In genomic region chr1:20507564-20508410, GRCh38 we compare ENCODE assay signal across 1 cellular context.
TF ChIP-seq lines count a peak whose summit lies in the region.

A gene with protein sequence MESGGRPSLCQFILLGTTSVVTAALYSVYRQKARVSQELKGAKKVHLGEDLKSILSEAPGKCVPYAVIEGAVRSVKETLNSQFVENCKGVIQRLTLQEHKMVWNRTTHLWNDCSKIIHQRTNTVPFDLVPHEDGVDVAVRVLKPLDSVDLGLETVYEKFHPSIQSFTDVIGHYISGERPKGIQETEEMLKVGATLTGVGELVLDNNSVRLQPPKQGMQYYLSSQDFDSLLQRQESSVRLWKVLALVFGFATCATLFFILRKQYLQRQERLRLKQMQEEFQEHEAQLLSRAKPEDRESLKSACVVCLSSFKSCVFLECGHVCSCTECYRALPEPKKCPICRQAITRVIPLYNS (minus strand): TSS chr1:20508151. CDS start chr1:20508024, 127 bp downstream.

TF ChIP-seq in HepG2, 621 proteins besides CTCF, POLR2A, EP300 and RAD21 (continued from another document and continues in another):
- TF ChIP-seq ZNF253 (CRISPR knock-in tag; IDR thresholded peaks at IDR 0.05; ENCODE audit: borderline replicate concordance) (no peak; the same call in 1 of the 2 replicates), SALL2 (CRISPR knock-in tag; IDR thresholded peaks at IDR 0.05) (peak; percentile 89), ZBTB43 (CRISPR knock-in tag; conservative IDR thresholded peaks at IDR 0.05) (0 out of 2 replicates have a peak, but pooled peaks have one; percentile 62), ZNF296 (CRISPR knock-in tag; conservative IDR thresholded peaks at IDR 0.05) (no peak), MYNN (CRISPR knock-in tag; IDR thresholded peaks at IDR 0.05; ENCODE audit: low read depth) (no peak), SIN3A (IDR thresholded peaks at IDR 0.05; ENCODE audit: borderline replicate concordance, low read depth, low read length) (peak; percentile 93), FLYWCH1 (CRISPR knock-in tag; IDR thresholded peaks at IDR 0.05) (no peak), ZFP37 (CRISPR knock-in tag; IDR thresholded peaks at IDR 0.05; ENCODE audit: borderline replicate concordance) (0 out of 2 replicates have a peak, but pooled peaks have one; percentile 74), ZNF776 (CRISPR knock-in tag; IDR thresholded peaks at IDR 0.05) (peak; percentile 83), PCBP1 (IDR thresholded peaks at IDR 0.05; ENCODE audit: borderline replicate concordance, low read depth, low read length) (peak; percentile 67; the same call in 1 of the 2 replicates), ZNF784 (CRISPR knock-in tag; IDR thresholded peaks at IDR 0.05; ENCODE audit: borderline replicate concordance) (peak; percentile 64; the same call in 1 of the 2 replicates), DR1 (CRISPR knock-in tag; IDR thresholded peaks at IDR 0.05) (peak; percentile 74), ZNF772 (CRISPR knock-in tag; IDR thresholded peaks at IDR 0.05) (peak; percentile 52), SNAPC4 (CRISPR knock-in tag; IDR thresholded peaks at IDR 0.05) (peak; percentile 70; the same call in 1 of the 2 replicates), ETV5 (CRISPR knock-in tag; IDR thresholded peaks at IDR 0.05; ENCODE audit: borderline replicate concordance) (peak; percentile 82), ARNT (IDR thresholded peaks at IDR 0.05) (no peak), ZFAT (CRISPR knock-in tag; conservative IDR thresholded peaks at IDR 0.05) (no peak), ZMYM4 (CRISPR knock-in tag; IDR thresholded peaks at IDR 0.05) (peak; percentile 93), ZNF550 (CRISPR knock-in tag; IDR thresholded peaks at IDR 0.05; ENCODE audit: borderline replicate concordance) (peak; percentile 51; the same call in 1 of the 2 replicates), HDAC1 (CRISPR knock-in tag; IDR thresholded peaks at IDR 0.05) (peak; percentile 99), SALL1 (CRISPR knock-in tag; IDR thresholded peaks at IDR 0.05) (peak; percentile 87), NFE2L1 (CRISPR knock-in tag; IDR thresholded peaks at IDR 0.05; ENCODE audit: borderline replicate concordance) (0 out of 2 replicates have a peak, but pooled peaks have one; percentile 68), TFAP4 (IDR thresholded peaks at IDR 0.05; ENCODE audit: borderline replicate concordance, low read depth) (peak; percentile 19; the same call in 1 of the 2 replicates), SP2 (CRISPR knock-in tag; IDR thresholded peaks at IDR 0.05) (peak; percentile 65), CENPT (CRISPR knock-in tag; IDR thresholded peaks at IDR 0.05; ENCODE audit: low read depth) (no peak), POLR2AphosphoS5 (IDR thresholded peaks at IDR 0.05; ENCODE audit: low read depth, low read length) (peak; percentile 76), YEATS4 (CRISPR knock-in tag; IDR thresholded peaks at IDR 0.05; ENCODE audit: borderline replicate concordance) (peak; percentile 85), ZBTB42 (CRISPR knock-in tag; IDR thresholded peaks at IDR 0.05) (peak; percentile 73; the same call in 1 of the 2 replicates), MTERF4 (CRISPR knock-in tag; IDR thresholded peaks at IDR 0.05) (peak; percentile 82; the same call in 1 of the 2 replicates), ZFP91 (CRISPR knock-in tag; IDR thresholded peaks at IDR 0.05; ENCODE audit: borderline replicate concordance) (peak; percentile 79; the same call in 1 of the 2 replicates), DNMT3B (CRISPR knock-in tag; conservative IDR thresholded peaks at IDR 0.05) (no peak), ZNF687 (CRISPR knock-in tag; IDR thresholded peaks at IDR 0.05) (peak; percentile 86), CEBPB (IDR thresholded peaks at IDR 0.05; ENCODE audit: borderline replicate concordance, low read depth, low read length) (no peak), ELF1 (CRISPR knock-in tag; IDR thresholded peaks at IDR 0.05) (peak; percentile 96), ZEB1 (IDR thresholded peaks at IDR 0.05; ENCODE audit: insufficient replicate concordance, low read depth) (peak; percentile 36), MAFK (conservative IDR thresholded peaks at IDR 0.05 in 1 of 2, IDR thresholded peaks at IDR 0.05 in 1 of 2; ENCODE audit: low read length in 2 of 2) (no peak)
- TF ChIP-seq, protein P1, sequence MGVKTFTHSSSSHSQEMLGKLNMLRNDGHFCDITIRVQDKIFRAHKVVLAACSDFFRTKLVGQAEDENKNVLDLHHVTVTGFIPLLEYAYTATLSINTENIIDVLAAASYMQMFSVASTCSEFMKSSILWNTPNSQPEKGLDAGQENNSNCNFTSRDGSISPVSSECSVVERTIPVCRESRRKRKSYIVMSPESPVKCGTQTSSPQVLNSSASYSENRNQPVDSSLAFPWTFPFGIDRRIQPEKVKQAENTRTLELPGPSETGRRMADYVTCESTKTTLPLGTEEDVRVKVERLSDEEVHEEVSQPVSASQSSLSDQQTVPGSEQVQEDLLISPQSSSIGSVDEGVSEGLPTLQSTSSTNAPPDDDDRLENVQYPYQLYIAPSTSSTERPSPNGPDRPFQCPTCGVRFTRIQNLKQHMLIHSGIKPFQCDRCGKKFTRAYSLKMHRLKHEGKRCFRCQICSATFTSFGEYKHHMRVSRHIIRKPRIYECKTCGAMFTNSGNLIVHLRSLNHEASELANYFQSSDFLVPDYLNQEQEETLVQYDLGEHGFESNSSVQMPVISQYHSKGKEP (CRISPR knock-in tag; IDR thresholded peaks at IDR 0.05) = no peak
- TF ChIP-seq, protein P2, sequence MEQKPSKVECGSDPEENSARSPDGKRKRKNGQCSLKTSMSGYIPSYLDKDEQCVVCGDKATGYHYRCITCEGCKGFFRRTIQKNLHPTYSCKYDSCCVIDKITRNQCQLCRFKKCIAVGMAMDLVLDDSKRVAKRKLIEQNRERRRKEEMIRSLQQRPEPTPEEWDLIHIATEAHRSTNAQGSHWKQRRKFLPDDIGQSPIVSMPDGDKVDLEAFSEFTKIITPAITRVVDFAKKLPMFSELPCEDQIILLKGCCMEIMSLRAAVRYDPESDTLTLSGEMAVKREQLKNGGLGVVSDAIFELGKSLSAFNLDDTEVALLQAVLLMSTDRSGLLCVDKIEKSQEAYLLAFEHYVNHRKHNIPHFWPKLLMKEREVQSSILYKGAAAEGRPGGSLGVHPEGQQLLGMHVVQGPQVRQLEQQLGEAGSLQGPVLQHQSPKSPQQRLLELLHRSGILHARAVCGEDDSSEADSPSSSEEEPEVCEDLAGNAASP (CRISPR knock-in tag; IDR thresholded peaks at IDR 0.05; ENCODE audit: borderline replicate concordance) = peak; percentile 27; the same call in 1 of the 2 replicates
- TF ChIP-seq, protein P3, sequence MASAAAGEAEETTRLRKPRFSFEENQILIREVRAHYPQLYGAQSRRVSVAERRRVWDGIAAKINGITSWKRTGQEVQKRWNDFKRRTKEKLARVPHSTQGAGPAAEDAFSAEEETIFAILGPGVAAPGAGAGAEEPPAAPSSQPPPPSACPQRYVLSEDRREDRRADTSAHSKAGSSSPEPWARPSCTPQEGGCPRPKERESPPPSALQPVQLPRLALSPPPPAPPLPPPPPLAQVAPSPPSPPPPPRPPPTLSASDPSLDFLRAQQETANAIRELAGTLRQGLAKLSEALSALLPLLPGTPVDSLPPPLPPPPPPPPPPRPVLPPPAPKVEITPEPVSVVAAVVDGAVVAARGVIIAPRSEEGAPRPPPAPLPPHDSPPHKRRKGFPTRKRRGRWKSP (CRISPR knock-in tag; IDR thresholded peaks at IDR 0.05) = 0 out of 2 replicates have a peak, but pooled peaks have one; percentile 71
